Comparison of ENCODE assay signal across 1 cellular context in genomic region chr2:54115284-54116137, GRCh38.
TF ChIP-seq lines count a peak whose summit lies in the region.

ACYP2 (plus strand) TSS chr2:54115615.

TF ChIP-seq in GM23338, 12 proteins besides CTCF, POLR2A, EP300 and RAD21:
- TF ChIP-seq ZNF462 (CRISPR knock-in tag; IDR thresholded peaks at IDR 0.05) (peak; percentile 52; the same call in 1 of the 2 replicates), EZH2phosphoT487 (IDR thresholded peaks at IDR 0.05; ENCODE audit: unreplicated experiment) (no peak), ETS1 (IDR thresholded peaks at IDR 0.05) (peak; percentile 67), CREB1 (CRISPR knock-in tag; IDR thresholded peaks at IDR 0.05; ENCODE audit: low read depth) (peak; percentile 66), ZNF114 (CRISPR knock-in tag; IDR thresholded peaks at IDR 0.05) (no peak), JUNB (IDR thresholded peaks at IDR 0.05; ENCODE audit: unreplicated experiment) (no peak), POLR2AphosphoS5 (IDR thresholded peaks at IDR 0.05; ENCODE audit: low read depth) (peak; percentile 89), REST (IDR thresholded peaks at IDR 0.05; ENCODE audit: unreplicated experiment) (no peak)
